In the genomic region with DNA sequence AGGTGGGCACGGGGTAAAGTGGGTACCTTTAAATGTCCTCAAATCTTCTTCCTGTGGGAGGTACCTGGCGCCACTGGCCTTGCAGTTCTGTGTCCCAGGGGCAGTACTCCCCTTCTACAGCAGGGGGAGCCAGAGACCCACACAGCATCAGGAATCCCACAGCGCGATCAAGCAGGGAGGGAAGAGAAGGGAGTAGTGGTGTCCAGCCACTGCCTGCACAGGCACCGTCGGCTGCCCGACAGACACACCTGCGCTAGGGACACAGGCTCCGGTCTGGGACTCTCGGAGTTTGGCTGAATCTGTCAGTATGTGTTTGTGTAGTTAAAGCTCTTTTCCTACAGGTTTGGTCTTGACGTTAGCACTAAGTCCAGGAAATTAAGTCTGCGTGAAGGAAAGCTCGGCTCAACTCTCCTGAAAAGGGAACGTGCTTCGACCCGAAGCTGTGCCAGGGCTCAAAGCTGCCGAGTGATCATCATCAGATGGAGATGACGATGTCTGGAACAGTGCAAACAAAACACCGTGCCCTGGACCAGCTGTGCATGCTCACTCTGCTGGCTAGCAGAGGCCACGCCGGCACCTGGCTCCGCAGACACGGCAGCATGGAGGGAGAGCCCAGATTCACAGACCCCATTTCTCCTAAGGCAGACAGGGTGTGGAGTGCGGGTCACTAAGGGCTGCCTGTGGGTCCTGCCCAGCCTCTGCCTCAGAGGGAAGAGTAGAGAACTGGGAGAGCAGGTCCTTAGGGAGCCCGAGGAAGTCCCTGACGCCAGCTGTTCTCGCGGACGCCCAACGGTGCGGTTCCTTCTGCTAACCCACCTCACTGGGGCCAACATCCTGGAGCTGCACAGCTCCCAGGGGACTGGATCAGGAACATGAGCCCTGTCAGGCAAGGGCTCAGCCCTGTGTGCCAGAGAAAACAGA, we compare ENCODE assay signal across 8 cellular contexts. TPM values are rescaled to one million over a fixed set of nuclear protein-coding genes. Genes with fewer than 3 reads are reported as not detected.
DNase-seq lines count a peak whose midpoint lies in the region; ATAC-seq and TF ChIP-seq lines count a peak whose summit lies in the region.

No MANE protein-coding gene starts in this region.

- no peaks in the 10 kb centered on the region for H3K27me3 ChIP-seq in left ventricle myocardium inferior (ENCODE audit: low read depth)
- no peaks in the 10 kb centered on the region for H3K27me3 ChIP-seq in uterus

- H3K4me3 ChIP-seq in AG10803 (ENCODE audit: low read length), result no peak overlapping the region
- peak overlapping the region; percentile 24 for H3K4me3 ChIP-seq in left ventricle myocardium inferior
- no peak overlapping the region for H3K4me3 ChIP-seq in uterus

- intact Hi-C loops in left ventricle myocardium inferior (cut with micrococcal nuclease) (loop anchor here (2.0 kb wide), 1 partner anchor 246 kb away; the partner anchor contains the start of gene PEX26), uterus (cut with DNase I; ENCODE audit: low total_unique reads) (loop anchor here (2.0 kb wide), 1 partner anchor 244 kb away; no protein-coding TSS in a partner anchor)

- peaks cover 71% of the 10 kb centered on the region for H3K4me1 ChIP-seq in left ventricle myocardium inferior
- H3K4me1 ChIP-seq in uterus, result no peaks in the 10 kb centered on the region

- TF ChIP-seq POLR2A in uterus (IDR thresholded peaks at IDR 0.05), result no peak

- H3K27ac ChIP-seq in left ventricle myocardium inferior (replicated peaks) (peak overlapping the region; percentile 80), uterus (peak overlapping the region; percentile 81 to 95)

- DNase-seq in AG10803 (ENCODE audit: low read depth), result peak; percentile 70
- DNase-seq in NCI-H1048 (lab: John Stamatoyannopoulos, UW), result peak; percentile 59
- peak; percentile 61 to 77 (median 70) for DNase-seq in T-helper 17 cell
- peak in 57 of 58 donors; percentile 20 to 91 (median 75) for DNase-seq in anterior cingulate cortex (lab: John Stamatoyannopoulos, UW)
- peak; percentile 83 for DNase-seq in left ventricle myocardium inferior
- peak; percentile 80 for DNase-seq in putamen (ENCODE audit: low spot score)
- DNase-seq in uterus, result peak; percentile 89 to 92

- peaks cover 12% of the 10 kb centered on the region for H3K4me1 Mint-ChIP-seq in T-helper 17 cell

- H3K27me3 Mint-ChIP-seq in T-helper 17 cell, result no peaks in the 10 kb centered on the region

- no peaks in the 10 kb centered on the region for H3K9me3 ChIP-seq in T-helper 17 cell (ENCODE audit: control insufficient read depth, low read length, poor library complexity, severe bottlenecking)
- H3K9me3 ChIP-seq in left ventricle myocardium inferior (replicated peaks), result no peaks in the 10 kb centered on the region
- no peaks in the 10 kb centered on the region for H3K9me3 ChIP-seq in uterus

- no peak overlapping the region for H3K4me3 Mint-ChIP-seq in T-helper 17 cell

- H3K27ac Mint-ChIP-seq in T-helper 17 cell, result no peak overlapping the region

- ATAC-seq in GM19035 (IDR thresholded peaks at IDR 0.05; ENCODE audit: unreplicated experiment) (peak; percentile 67), T-helper 17 cell (peak; percentile 95)

- TF ChIP-seq CTCF in AG10803 (conservative IDR thresholded peaks at IDR 0.05; ENCODE audit: low read length), result peak; percentile 99
- TF ChIP-seq CTCF in left ventricle myocardium inferior (IDR thresholded peaks at IDR 0.05; ENCODE audit: borderline replicate concordance), result peak; percentile 100
- TF ChIP-seq CTCF in uterus (IDR thresholded peaks at IDR 0.05), result peak; percentile 99 to 100 (median 99)

- peaks cover 8% of the 10 kb centered on the region for H3K36me3 Mint-ChIP-seq in T-helper 17 cell (ENCODE audit: low read depth)

- H3K36me3 ChIP-seq in left ventricle myocardium inferior, result peaks cover 24% of the 10 kb centered on the region
- H3K36me3 ChIP-seq in uterus, result no peaks in the 10 kb centered on the region

RNA-seq across cellular contexts. Expression of gene BID, which starts 56.0 kb away (rescaled TPM):
- total RNA-seq in T-helper 17 cell, result 10 to 100 TPM; 18.3 to 24.2 TPM
- total RNA-seq in left ventricle myocardium inferior, result 14.5 TPM
- 10 to 100 TPM in 2 of 4 donors, 1 to 10 TPM in 1, under 1 TPM in 1; 0.77 to 96.2 (median 10.4) TPM for total RNA-seq in uterus
